12 cellular contexts compared by ENCODE assay signal in genomic region chr21:43734830-43735229, GRCh38. TPM values are rescaled to one million over a fixed set of nuclear protein-coding genes. Genes with fewer than 3 reads are reported as not detected.
A peak's percentile ranks its signal among the peaks of the same experiment; 100 is the strongest.
DNase-seq lines count a peak whose midpoint lies in the region; ATAC-seq, FAIRE-seq and TF ChIP-seq lines count a peak whose summit lies in the region.
"Had no signal": no experiment of that assay in that cellular context is flagged by ENCODE, and none has a peak within 500 bp of the region (broad histone marks: within the 10 kb centered on the region; RNA-seq: fewer than 3 reads in every experiment).

No MANE protein-coding gene starts in this region.

- no peak overlapping the region for H2AFZ ChIP-seq in H1 (ENCODE audit: low read length)
- H2AFZ ChIP-seq: PC-9 had no signal

- H3K4me2 ChIP-seq in H1 (ENCODE audit: insufficient read depth in 1 of 2, low read depth in 2 of 2, low read length in 2 of 2): no peak overlapping the region
- H3K4me2 ChIP-seq: PC-9 had no signal

- H3K56ac ChIP-seq in H1 (replicated peaks; ENCODE audit: insufficient read length, low read depth, low read length): no peak overlapping the region

- H3K27ac ChIP-seq in right atrium auricular region (no peak overlapping the region), H1 (ENCODE audit: low read depth, low read length) (no peak overlapping the region)
- H3K27ac ChIP-seq: PC-9 had no signal

- H2AK5ac ChIP-seq in H1 (ENCODE audit: low read depth, low read length): no peak overlapping the region

- H3K79me1 ChIP-seq in H1 (ENCODE audit: low read depth, low read length): peaks cover 2% of the 10 kb centered on the region; the same call in 1 of the 2 replicates

- H2BK120ac ChIP-seq in H1 (replicated peaks; ENCODE audit: low read depth, low read length): no peak overlapping the region

- no peaks in the 10 kb centered on the region for H3K9me3 ChIP-seq in right atrium auricular region
- no peaks in the 10 kb centered on the region for H3K9me3 ChIP-seq in H1 (ENCODE audit: insufficient read depth in 2 of 2, low read depth in 1 of 2, low read length in 1 of 2)
- no peaks in the 10 kb centered on the region for H3K9me3 ChIP-seq in mucosa of stomach (ENCODE audit: control insufficient read depth, low read length)

- WGBS in H1 (ENCODE audit: extremely low coverage in 1 of 2, insufficient coverage in 1 of 2, insufficient read length in 1 of 2, insufficient replicate concordance in 2 of 2, low coverage in 1 of 2, low lambda C conversion rate in 2 of 2, missing lambda C conversion rate in 1 of 2), 2 experiments: 91% methylated on average over 12 of the region's 12 CpGs; no CpG with 5 or more reads in 1 of the 2 experiments

- H2BK12ac ChIP-seq in H1 (ENCODE audit: low read depth, low read length): no peak overlapping the region

- H3K4me1 ChIP-seq in right atrium auricular region: peaks cover 0 to 32% of the 10 kb centered on the region in 2 donors
- peaks cover 0 to under 1% (median under 1%) of the 10 kb centered on the region in 4 experiments; a peak in 4 of 7 replicates for H3K4me1 ChIP-seq in H1 (replicated peaks in 1 of 4; ENCODE audit: control insufficient read depth in 3 of 4, insufficient read depth in 4 of 4, low read length in 3 of 4)
- H3K4me1 ChIP-seq in mucosa of stomach (ENCODE audit: control insufficient read depth, insufficient read depth, low read length): peaks cover 46% of the 10 kb centered on the region

- TF ChIP-seq CTCF in right atrium auricular region (IDR thresholded peaks at IDR 0.05) (no peak), H1 (IDR thresholded peaks at IDR 0.05; ENCODE audit: control extremely low read depth in 1 of 3, insufficient read depth in 1 of 3, low read depth in 1 of 3, low read length in 3 of 3) (no peak)

- H2BK5ac ChIP-seq in H1 (ENCODE audit: low read depth, low read length): peak overlapping the region; percentile 35; the same call in 1 of the 2 replicates

- no peak overlapping the region for H3K23ac ChIP-seq in H1 (ENCODE audit: insufficient read length)

- CTCF ChIA-PET in H1 (lab: Charles Lee; ENCODE audit: partially characterized antibody): interaction anchor here (0.8 kb wide), 1 partner anchor 25 kb away, joined by 3 read pairs; no protein-coding TSS in a partner anchor

- H3K27me3 ChIP-seq in right atrium auricular region (no peaks in the 10 kb centered on the region), H1 (replicated peaks in 1 of 4; ENCODE audit: control insufficient read depth in 3 of 4, extremely low read depth in 1 of 4, insufficient read depth in 3 of 4, low read length in 3 of 4) (no peaks in the 10 kb centered on the region), mucosa of stomach (ENCODE audit: control insufficient read depth, insufficient read depth, low read length) (no peaks in the 10 kb centered on the region)

- H3K4ac ChIP-seq in H1 (replicated peaks; ENCODE audit: insufficient read length, low read depth, low read length): no peak overlapping the region

- no peak for TF ChIP-seq EP300 in H1 (IDR thresholded peaks at IDR 0.05; ENCODE audit: borderline replicate concordance in 1 of 2, low read depth in 2 of 2, low read length in 2 of 2)

- H4K20me1 ChIP-seq in H1 (replicated peaks in 1 of 2; ENCODE audit: control insufficient read depth in 1 of 2, insufficient read depth in 2 of 2, low read length in 2 of 2): peaks cover 4 to 21% of the 10 kb centered on the region in 2 experiments

- H3K36me3 ChIP-seq in right atrium auricular region: no peaks in the 10 kb centered on the region
- no peaks in the 10 kb centered on the region for H3K36me3 ChIP-seq in H1 (ENCODE audit: control insufficient read depth in 2 of 4, insufficient read depth in 4 of 4, low read length in 3 of 4)
- H3K36me3 ChIP-seq in mucosa of stomach (ENCODE audit: control insufficient read depth, insufficient read depth, low read length): no peaks in the 10 kb centered on the region

- no peak for TF ChIP-seq RAD21 in H1 (IDR thresholded peaks at IDR 0.05 in 1 of 2, conservative IDR thresholded peaks at IDR 0.05 in 1 of 2; ENCODE audit: low read depth in 2 of 2, low read length in 2 of 2)

- ATAC-seq in Right ventricle myocardium superior (ENCODE audit: poor library complexity): peak; percentile 3
- ATAC-seq in left colon: no peak

- intact Hi-C loops in Right ventricle myocardium superior (cut with DNase I) (no loop called here), left colon (cut with DNase I, micrococcal nuclease) (loop anchor here in 1 of 2 donors (10.0 kb wide), 2 partner anchors 50 to 70 kb away; partner anchors contain the start of gene RRP1)

- POLR2A ChIA-PET in H1 (lab: Charles Lee; ENCODE audit: partially characterized antibody): interaction anchor here (1.3 to 4.3 kb wide), 2 partner anchors 12 to 34 kb away, joined by 3 to 17 read pairs; no protein-coding TSS in a partner anchor

- H3K4me3 ChIP-seq in right atrium auricular region (no peak overlapping the region), H1 (ENCODE audit: extremely low read depth in 1 of 4, insufficient read depth in 2 of 4, low read depth in 3 of 4, low read length in 4 of 4) (no peak overlapping the region), mucosa of stomach (ENCODE audit: low read length) (no peak overlapping the region)
- H3K4me3 ChIP-seq: PC-9 had no signal

- H3K23me2 ChIP-seq in H1 (ENCODE audit: low read depth, low read length): no peaks in the 10 kb centered on the region

- no peak overlapping the region for H4K5ac ChIP-seq in H1 (ENCODE audit: insufficient read length, low read depth, low read length)

- H2BK20ac ChIP-seq in H1 (ENCODE audit: low read length): no peak overlapping the region

- FAIRE-seq in H1 (lab: Jason Lieb, UNC) (no peak), urothelium cell line (lab: Jason Lieb, UNC) (no peak)
- FAIRE-seq: TTC549 had no signal

- no peak overlapping the region for H4K91ac ChIP-seq in H1 (replicated peaks; ENCODE audit: insufficient read length, low read length)

- H4K8ac ChIP-seq in H1 (ENCODE audit: extremely low read depth, insufficient read depth, low read length): peak overlapping the region; percentile 46; the same call in 1 of the 2 replicates

- no peak for TF ChIP-seq POLR2A in H1 (IDR thresholded peaks at IDR 0.05; ENCODE audit: control extremely low read depth in 1 of 2, low read depth in 2 of 2, low read length in 2 of 2)

- no peak overlapping the region for H3K14ac ChIP-seq in H1 (ENCODE audit: insufficient read length)

- no peak overlapping the region for H2BK15ac ChIP-seq in H1 (ENCODE audit: low read length)

- no peak overlapping the region for H3K9ac ChIP-seq in H1 (replicated peaks in 1 of 4; ENCODE audit: extremely low read depth in 1 of 4, low read depth in 3 of 4, low read length in 3 of 4)
- H3K9ac ChIP-seq in mucosa of stomach (ENCODE audit: low read length): peak overlapping the region; percentile 52

- no peak overlapping the region for H3K18ac ChIP-seq in H1 (ENCODE audit: extremely low read depth, low read length)

- DNase-seq in Right ventricle myocardium superior: no peak
- no peak for DNase-seq in right atrium auricular region (ENCODE audit: low spot score)
- DNase-seq in H1 (ENCODE audit: low read depth in 1 of 2, low spot score in 2 of 2): no peak
- DNase-seq in urothelium cell line (ENCODE audit: low spot score): peak; percentile 41
- DNase-seq in GOT3 (lab: John Stamatoyannopoulos, UW): no peak
- DNase-seq in NCI-H146 (lab: John Stamatoyannopoulos, UW): no peak
- no peak for DNase-seq in left colon
- DNase-seq: mesendoderm, NCI-H1930, PC-9 had no signal

- peaks cover 0 to 26% of the 10 kb centered on the region in 2 experiments; a peak in 3 of 4 replicates for H3K79me2 ChIP-seq in H1 (ENCODE audit: control insufficient read depth in 1 of 2, insufficient read depth in 2 of 2, low read length in 2 of 2)

TF ChIP-seq in H1, 55 proteins besides CTCF, POLR2A, EP300 and RAD21 (continues in another document):
- TF ChIP-seq CBX8 (IDR thresholded peaks at IDR 0.05; ENCODE audit: borderline replicate concordance, low read depth, low read length): no peak

RNA-seq across cellular contexts. Expression of gene PDXK, which starts 15.9 kb away (rescaled TPM):
- total RNA-seq in Right ventricle myocardium superior: 93.8 TPM
- total RNA-seq in right atrium auricular region: 10 to 100 TPM; 29.1 to 45.7 TPM
- 112 and 116 TPM in 2 replicates for total RNA-seq in H1 (2021; fragmentation: NEBNext Ultra II Directional; extraction: Animal tissue kit (Norgen Biotek cat#: 25700))
- polyA plus RNA-seq in H1 (2011; rRNA removed): 78.0 and 98.0 TPM in 2 replicates
- 101 TPM for polyA plus RNA-seq in H1 (2011; cell fraction: cytosol; rRNA removed)
- 89.3 TPM for polyA plus RNA-seq in H1 (2011; cell fraction: nucleus; rRNA removed)
- polyA plus RNA-seq in H1 (2012, experiment 1 of 2): 67.6 to 101 TPM (median 96.1 TPM) in 4 replicates
- 57.4 TPM for polyA plus RNA-seq in H1 (2012, experiment 2 of 2)
- polyA plus RNA-seq in H1 (2013, experiment 1 of 2): 51.4 TPM
- 46.9 TPM for polyA plus RNA-seq in H1 (2013, experiment 2 of 2)
- 109 and 120 TPM in 2 replicates for polyA minus RNA-seq in H1 (2011; rRNA and poly(A)+ RNA removed)
- 67.0 TPM for polyA minus RNA-seq in H1 (2011; cell fraction: cytosol; rRNA and poly(A)+ RNA removed)
- 33.6 TPM for polyA minus RNA-seq in H1 (2011; cell fraction: nucleus; rRNA and poly(A)+ RNA removed)
- total RNA-seq in left colon: 100 to 1,000 TPM; 144 to 188 TPM

RNA-seq across cellular contexts. Expression of gene CSTB, which starts 41.3 kb away (rescaled TPM):
- 36.1 TPM for total RNA-seq in Right ventricle myocardium superior
- total RNA-seq in right atrium auricular region: 1 to 10 TPM; 8.3 to 8.4 TPM
- total RNA-seq in H1 (2021; fragmentation: NEBNext Ultra II Directional; extraction: Animal tissue kit (Norgen Biotek cat#: 25700)): 53.8 and 54.5 TPM in 2 replicates
- 63.1 and 64.1 TPM in 2 replicates for polyA plus RNA-seq in H1 (2011; rRNA removed)
- polyA plus RNA-seq in H1 (2011; cell fraction: cytosol; rRNA removed): 51.1 TPM
- 43.7 TPM for polyA plus RNA-seq in H1 (2011; cell fraction: nucleus; rRNA removed)
- polyA plus RNA-seq in H1 (2012, experiment 1 of 2): 74.6 to 90.9 TPM (median 78.1 TPM) in 4 replicates
- 68.8 TPM for polyA plus RNA-seq in H1 (2012, experiment 2 of 2)
- polyA plus RNA-seq in H1 (2013, experiment 1 of 2): 121 TPM
- 128 TPM for polyA plus RNA-seq in H1 (2013, experiment 2 of 2)
- polyA minus RNA-seq in H1 (2011; rRNA and poly(A)+ RNA removed): 31.5 and 33.0 TPM in 2 replicates
- 17.4 TPM for polyA minus RNA-seq in H1 (2011; cell fraction: cytosol; rRNA and poly(A)+ RNA removed)
- polyA minus RNA-seq in H1 (2011; cell fraction: nucleus; rRNA and poly(A)+ RNA removed): 15.0 TPM
- total RNA-seq in left colon: 10 to 100 TPM; 69.1 to 74.4 TPM

RNA-seq across cellular contexts. Expression of gene RRP1, which starts 54.5 kb away (rescaled TPM):
- total RNA-seq in Right ventricle myocardium superior: 9.4 TPM
- total RNA-seq in right atrium auricular region: 1 to 10 TPM; 5.7 to 10.0 TPM
- total RNA-seq in H1 (2021; fragmentation: NEBNext Ultra II Directional; extraction: Animal tissue kit (Norgen Biotek cat#: 25700)): 54.3 and 55.2 TPM in 2 replicates
- 11.6 and 22.8 TPM in 2 replicates for polyA plus RNA-seq in H1 (2011; rRNA removed)
- polyA plus RNA-seq in H1 (2011; cell fraction: cytosol; rRNA removed): 30.9 TPM
- 73.1 TPM for polyA plus RNA-seq in H1 (2011; cell fraction: nucleus; rRNA removed)
- 44.1 to 55.7 TPM (median 49.9 TPM) in 4 replicates for polyA plus RNA-seq in H1 (2012, experiment 1 of 2)
- polyA plus RNA-seq in H1 (2012, experiment 2 of 2): 36.7 TPM
- polyA plus RNA-seq in H1 (2013, experiment 1 of 2): 34.0 TPM
- 32.3 TPM for polyA plus RNA-seq in H1 (2013, experiment 2 of 2)
- polyA minus RNA-seq in H1 (2011; rRNA and poly(A)+ RNA removed): 23.5 and 28.3 TPM in 2 replicates
- polyA minus RNA-seq in H1 (2011; cell fraction: cytosol; rRNA and poly(A)+ RNA removed): 18.1 TPM
- 53.8 TPM for polyA minus RNA-seq in H1 (2011; cell fraction: nucleus; rRNA and poly(A)+ RNA removed)
- total RNA-seq in left colon: 10 to 100 TPM; 13.0 to 18.5 TPM
